Comparison of ENCODE assay signal across 2 cellular contexts in genomic region chr11:73760680-73761402, GRCh38.
TF ChIP-seq lines count a peak whose summit lies in the region.

RAB6A (minus strand) TSS chr11:73761074; CDS start chr11:73760635, 439 bp downstream.

TF ChIP-seq in IMR-90, 13 proteins besides CTCF, POLR2A, EP300 and RAD21:
- TF ChIP-seq SMC3 (IDR thresholded peaks at IDR 0.05; ENCODE audit: low read depth, low read length) (peak; percentile 23; the same call in 1 of the 2 replicates), RCOR1 (IDR thresholded peaks at IDR 0.05; ENCODE audit: insufficient replicate concordance, low read length) (no peak), CEBPB (IDR thresholded peaks at IDR 0.05; ENCODE audit: low read depth, low read length) (peak; percentile 71), MAZ (IDR thresholded peaks at IDR 0.05; ENCODE audit: borderline replicate concordance, low read depth, low read length) (no peak), CHD1 (IDR thresholded peaks at IDR 0.05; ENCODE audit: low read depth, low read length) (0 out of 2 replicates have a peak, but pooled peaks have one; percentile 13), FOS (IDR thresholded peaks at IDR 0.05; ENCODE audit: low read depth, low read length) (0 out of 2 replicates have a peak, but pooled peaks have one; percentile 10), NFE2L2 (IDR thresholded peaks at IDR 0.05; ENCODE audit: low read depth, low read length) (no peak), MAFK (IDR thresholded peaks at IDR 0.05; ENCODE audit: low read depth, low read length) (no peak), MXI1 (IDR thresholded peaks at IDR 0.05; ENCODE audit: borderline replicate concordance, low read depth, low read length) (peak; percentile 80; the same call in 1 of the 2 replicates), RFX5 (IDR thresholded peaks at IDR 0.05; ENCODE audit: low read depth, low read length) (0 out of 2 replicates have a peak, but pooled peaks have one; percentile 53), BHLHE40 (IDR thresholded peaks at IDR 0.05; ENCODE audit: low read depth, low read length) (peak; percentile 73)
- TF ChIP-seq, protein P1, sequence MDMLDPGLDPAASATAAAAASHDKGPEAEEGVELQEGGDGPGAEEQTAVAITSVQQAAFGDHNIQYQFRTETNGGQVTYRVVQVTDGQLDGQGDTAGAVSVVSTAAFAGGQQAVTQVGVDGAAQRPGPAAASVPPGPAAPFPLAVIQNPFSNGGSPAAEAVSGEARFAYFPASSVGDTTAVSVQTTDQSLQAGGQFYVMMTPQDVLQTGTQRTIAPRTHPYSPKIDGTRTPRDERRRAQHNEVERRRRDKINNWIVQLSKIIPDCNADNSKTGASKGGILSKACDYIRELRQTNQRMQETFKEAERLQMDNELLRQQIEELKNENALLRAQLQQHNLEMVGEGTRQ (IDR thresholded peaks at IDR 0.05; ENCODE audit: low read depth, low read length), result no peak
- TF ChIP-seq, protein P2, sequence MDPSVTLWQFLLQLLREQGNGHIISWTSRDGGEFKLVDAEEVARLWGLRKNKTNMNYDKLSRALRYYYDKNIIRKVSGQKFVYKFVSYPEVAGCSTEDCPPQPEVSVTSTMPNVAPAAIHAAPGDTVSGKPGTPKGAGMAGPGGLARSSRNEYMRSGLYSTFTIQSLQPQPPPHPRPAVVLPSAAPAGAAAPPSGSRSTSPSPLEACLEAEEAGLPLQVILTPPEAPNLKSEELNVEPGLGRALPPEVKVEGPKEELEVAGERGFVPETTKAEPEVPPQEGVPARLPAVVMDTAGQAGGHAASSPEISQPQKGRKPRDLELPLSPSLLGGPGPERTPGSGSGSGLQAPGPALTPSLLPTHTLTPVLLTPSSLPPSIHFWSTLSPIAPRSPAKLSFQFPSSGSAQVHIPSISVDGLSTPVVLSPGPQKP (IDR thresholded peaks at IDR 0.05; ENCODE audit: borderline replicate concordance, low read depth, low read length), result no peak

TF ChIP-seq in endothelial cell of umbilical vein, 7 proteins besides CTCF, POLR2A, EP300 and RAD21:
- TF ChIP-seq FOS (IDR thresholded peaks at IDR 0.05; ENCODE audit: borderline replicate concordance, insufficient read depth, low read length), result no peak
- no peak for TF ChIP-seq JUN (IDR thresholded peaks at IDR 0.05; ENCODE audit: borderline replicate concordance, insufficient read depth, insufficient read length, low read depth)
- TF ChIP-seq GATA2 (IDR thresholded peaks at IDR 0.05; ENCODE audit: insufficient read depth, insufficient read length, low read depth, low read length), result no peak
- no peak for TF ChIP-seq EZH2 (IDR thresholded peaks at IDR 0.05; ENCODE audit: borderline replicate concordance, low read depth, low read length, severe bottlenecking)
- TF ChIP-seq MAX (IDR thresholded peaks at IDR 0.05; ENCODE audit: insufficient read depth, insufficient read length), result peak; percentile 21
- peak; percentile 91 for TF ChIP-seq POLR2AphosphoS5 (IDR thresholded peaks at IDR 0.05; ENCODE audit: insufficient read depth, low read depth, low read length)
- no peak for TF ChIP-seq MYC (IDR thresholded peaks at IDR 0.05; ENCODE audit: low read depth, low read length)
